19 cellular contexts compared by ENCODE assay signal in genomic region chr10:7030134-7030855, GRCh38.
"Had no signal": no experiment of that assay in that cellular context is flagged by ENCODE, and none has a peak within 500 bp of the region (broad histone marks: within the 10 kb centered on the region; RNA-seq: fewer than 3 reads in every experiment).

No MANE protein-coding gene starts in this region.

- H3K27ac Mint-ChIP-seq: activated CD4-positive, alpha-beta T cell treated with anti-CD3 and anti-CD28 coated beads, Interleukin-2, amount 10 ng/mL, durations not matched to agents 24 days and 14 days; activated naive CD4-positive, alpha-beta T cell treated with anti-CD3 and anti-CD28 coated beads for 36 hours; activated T-helper 2 cell treated with anti-CD3 and anti-CD28 coated beads, Interferon-gamma antibody, Interleukin-2, Interleukin-4, amounts not matched to agents 10 μg/mL and 5 μg/mL and 100 μg/mL, durations not matched to agents 14 hours and 24 hours and 36 hours; stimulated activated memory B cell treated with anti-CD40 and anti-IgM and Interleukin-4, amounts not matched to agents 10 μg/mL and 1 μg/mL and 100 μg/mL, for 72 hours had no signal

- DNase-seq: activated CD4-positive, alpha-beta T cell treated with anti-CD3 and anti-CD28 coated beads, Interleukin-2, amount 10 ng/mL, durations not matched to agents 24 days and 14 days; activated CD4-positive, CD25-positive, alpha-beta regulatory T cell; activated naive CD4-positive, alpha-beta T cell treated with anti-CD3 and anti-CD28 coated beads for 36 hours; activated T-cell treated with anti-CD3 and anti-CD28 coated beads for 4 hours; aorta; brain microvascular endothelial cell; heart left ventricle; kidney glomerular epithelial cell; left ventricle myocardium inferior; mammary epithelial cell; midbrain; right lobe of liver; SK-N-SH; stimulated activated CD4-positive, alpha-beta T cell treated with anti-CD3 and anti-CD28 coated beads, Interleukin-4, amount 100 ng/mL, for 24 hours; T-helper 9 cell had no signal

- H3K4me3 Mint-ChIP-seq: activated CD4-positive, alpha-beta T cell treated with anti-CD3 and anti-CD28 coated beads, Interleukin-2, amount 10 ng/mL, durations not matched to agents 24 days and 14 days; activated naive CD4-positive, alpha-beta T cell treated with anti-CD3 and anti-CD28 coated beads for 36 hours; stimulated activated memory B cell treated with anti-CD40 and anti-IgM and Interleukin-4, amounts not matched to agents 10 μg/mL and 1 μg/mL and 100 μg/mL, for 72 hours had no signal

- ATAC-seq: esophagus mucosa; gastroesophageal sphincter; heart left ventricle; stimulated activated memory B cell treated with anti-CD40 and anti-IgM and Interleukin-4, amounts not matched to agents 10 μg/mL and 1 μg/mL and 100 μg/mL, for 72 hours had no signal

- H3K4me1 Mint-ChIP-seq: stimulated activated memory B cell treated with anti-CD40 and anti-IgM and Interleukin-4, amounts not matched to agents 10 μg/mL and 1 μg/mL and 100 μg/mL, for 72 hours had no signal

- H3K27me3 Mint-ChIP-seq: activated CD4-positive, alpha-beta T cell treated with anti-CD3 and anti-CD28 coated beads, Interleukin-2, amount 10 ng/mL, durations not matched to agents 24 days and 14 days had no signal
